9 cellular contexts compared by ENCODE assay signal in genomic region chr12:117236456-117237001, GRCh38. TPM values are rescaled to one million over a fixed set of nuclear protein-coding genes. Genes with fewer than 3 reads are reported as not detected.
DNase-seq lines count a peak whose midpoint lies in the region; ATAC-seq and TF ChIP-seq lines count a peak whose summit lies in the region.
"Had no signal": no experiment of that assay in that cellular context is flagged by ENCODE, and none has a peak within 500 bp of the region (broad histone marks: within the 10 kb centered on the region; RNA-seq: fewer than 3 reads in every experiment).

No MANE protein-coding gene starts in this region.

- H3K4me1 Mint-ChIP-seq in activated T-helper 2 cell treated with anti-CD3 and anti-CD28 coated beads, Interferon-gamma antibody, Interleukin-2, Interleukin-4, amounts not matched to agents 10 μg/mL and 5 μg/mL and 100 μg/mL, durations not matched to agents 14 hours and 24 hours and 36 hours (ENCODE audit: low read depth), result no peaks in the 10 kb centered on the region
- H3K4me1 Mint-ChIP-seq: activated naive CD4-positive, alpha-beta T cell treated with anti-CD3 and anti-CD28 coated beads, Interleukin-2, amount 50 U/mL, for 24 hours had no signal

- H3K36me3 ChIP-seq in KMS-11 (ENCODE audit: insufficient read depth), result no peaks in the 10 kb centered on the region
- H3K36me3 ChIP-seq in Peyer's patch, result no peaks in the 10 kb centered on the region
- H3K36me3 ChIP-seq in osteoblast (ENCODE audit: insufficient read depth, low read length), result no peaks in the 10 kb centered on the region
- no peaks in the 10 kb centered on the region for H3K36me3 ChIP-seq in thyroid gland

- H3K79me2 ChIP-seq in KMS-11 (ENCODE audit: insufficient read depth, low read depth) (no peaks in the 10 kb centered on the region), osteoblast (ENCODE audit: insufficient read depth, low read length) (no peaks in the 10 kb centered on the region)

- H3K9me3 Mint-ChIP-seq in activated T-helper 2 cell treated with anti-CD3 and anti-CD28 coated beads, Interferon-gamma antibody, Interleukin-2, Interleukin-4, amounts not matched to agents 10 μg/mL and 5 μg/mL and 100 μg/mL, durations not matched to agents 14 hours and 24 hours and 36 hours, result no peaks in the 10 kb centered on the region
- H3K9me3 Mint-ChIP-seq: activated naive CD4-positive, alpha-beta T cell treated with anti-CD3 and anti-CD28 coated beads, Interleukin-2, amount 50 U/mL, for 24 hours had no signal

- H3K4me3 Mint-ChIP-seq in activated T-helper 2 cell treated with anti-CD3 and anti-CD28 coated beads, Interferon-gamma antibody, Interleukin-2, Interleukin-4, amounts not matched to agents 10 μg/mL and 5 μg/mL and 100 μg/mL, durations not matched to agents 14 hours and 24 hours and 36 hours (ENCODE audit: low read depth), result no peak overlapping the region
- H3K4me3 Mint-ChIP-seq: activated naive CD4-positive, alpha-beta T cell treated with anti-CD3 and anti-CD28 coated beads, Interleukin-2, amount 50 U/mL, for 24 hours had no signal

- H2AFZ ChIP-seq in KMS-11 (ENCODE audit: low read depth), result no peak overlapping the region
- H2AFZ ChIP-seq in osteoblast (ENCODE audit: low read length), result no peak overlapping the region

- H3K4me2 ChIP-seq in KMS-11, result no peak overlapping the region
- no peak overlapping the region for H3K4me2 ChIP-seq in osteoblast (ENCODE audit: insufficient read depth, low read length)

- 9 to 10% methylated on average over 12 to 13 of the region's 13 CpGs for WGBS in thyroid gland, 2 donors

- no peaks in the 10 kb centered on the region for H4K20me1 ChIP-seq in KMS-11 (ENCODE audit: insufficient read depth)
- no peaks in the 10 kb centered on the region for H4K20me1 ChIP-seq in osteoblast (ENCODE audit: insufficient read depth, low read length)

- peak; percentile 82 for TF ChIP-seq CTCF in KMS-11 (conservative IDR thresholded peaks at IDR 0.05; ENCODE audit: low read depth, low read length)
- TF ChIP-seq CTCF in Peyer's patch (IDR thresholded peaks at IDR 0.05), result peak in 5 of 6 experiments; percentile 31 to 61 (median 50)
- TF ChIP-seq CTCF in osteoblast (IDR thresholded peaks at IDR 0.05; ENCODE audit: extremely low read depth, low read depth, low read length), result peak; percentile 84
- peak; percentile 46 to 81 (median 60) for TF ChIP-seq CTCF in thyroid gland (IDR thresholded peaks at IDR 0.05)

- H3K9ac ChIP-seq in KMS-11, result no peak overlapping the region

- H3K27me3 Mint-ChIP-seq in activated T-helper 2 cell treated with anti-CD3 and anti-CD28 coated beads, Interferon-gamma antibody, Interleukin-2, Interleukin-4, amounts not matched to agents 10 μg/mL and 5 μg/mL and 100 μg/mL, durations not matched to agents 14 hours and 24 hours and 36 hours (ENCODE audit: low read depth), result no peaks in the 10 kb centered on the region

- DNase-seq in DMS153 (lab: John Stamatoyannopoulos, UW), result peak; percentile 27
- DNase-seq in Peyer's patch, result peak; percentile 50 to 84 (median 83)
- DNase-seq in activated T-helper 2 cell treated with anti-CD3 and anti-CD28 coated beads, Interferon-gamma antibody, Interleukin-2, Interleukin-4, amounts not matched to agents 10 μg/mL and 5 μg/mL and 100 μg/mL, durations not matched to agents 14 hours and 24 hours and 36 hours (ENCODE audit: low spot score), result peak; percentile 60
- DNase-seq in globus pallidus (ENCODE audit: low spot score), result peak; percentile 51
- DNase-seq in osteoblast (ENCODE audit: insufficient read length, low spot score, missing footprints), result peak; percentile 88
- peak; percentile 87 to 91 for DNase-seq in thyroid gland

- intact Hi-C loops in activated T-helper 2 cell treated with anti-CD3 and anti-CD28 coated beads, Interferon-gamma antibody, Interleukin-2, Interleukin-4, amounts not matched to agents 10 μg/mL and 5 μg/mL and 100 μg/mL, durations not matched to agents 14 hours and 24 hours and 36 hours (cut with micrococcal nuclease), result no loop called here
- intact Hi-C loops in thyroid gland (cut with DNase I), result loop anchor here (5.0 kb wide), 1 partner anchor 601 kb away; no protein-coding TSS in a partner anchor

- H3K9me3 ChIP-seq in Peyer's patch (no peaks in the 10 kb centered on the region), osteoblast (ENCODE audit: low read depth, low read length) (no peaks in the 10 kb centered on the region), thyroid gland (no peaks in the 10 kb centered on the region)

- no peak for TF ChIP-seq POLR2A in Peyer's patch (IDR thresholded peaks at IDR 0.05)
- TF ChIP-seq POLR2A in thyroid gland (IDR thresholded peaks at IDR 0.05), result no peak

- H3K27me3 ChIP-seq in KMS-11 (ENCODE audit: insufficient read depth, low read depth), result no peaks in the 10 kb centered on the region
- no peaks in the 10 kb centered on the region for H3K27me3 ChIP-seq in Peyer's patch
- H3K27me3 ChIP-seq in osteoblast (ENCODE audit: insufficient read depth, low read length), result no peaks in the 10 kb centered on the region
- H3K27me3 ChIP-seq in thyroid gland, result no peaks in the 10 kb centered on the region

- H3K36me3 Mint-ChIP-seq in activated T-helper 2 cell treated with anti-CD3 and anti-CD28 coated beads, Interferon-gamma antibody, Interleukin-2, Interleukin-4, amounts not matched to agents 10 μg/mL and 5 μg/mL and 100 μg/mL, durations not matched to agents 14 hours and 24 hours and 36 hours (ENCODE audit: low read depth), result no peaks in the 10 kb centered on the region
- H3K36me3 Mint-ChIP-seq: activated naive CD4-positive, alpha-beta T cell treated with anti-CD3 and anti-CD28 coated beads, Interleukin-2, amount 50 U/mL, for 24 hours had no signal

- H3K27ac ChIP-seq in KMS-11 (no peak overlapping the region), Peyer's patch (no peak overlapping the region), osteoblast (ENCODE audit: low read depth, low read length) (no peak overlapping the region), thyroid gland (no peak overlapping the region)

- no peak overlapping the region for H3K27ac Mint-ChIP-seq in activated T-helper 2 cell treated with anti-CD3 and anti-CD28 coated beads, Interferon-gamma antibody, Interleukin-2, Interleukin-4, amounts not matched to agents 10 μg/mL and 5 μg/mL and 100 μg/mL, durations not matched to agents 14 hours and 24 hours and 36 hours
- H3K27ac Mint-ChIP-seq: activated naive CD4-positive, alpha-beta T cell treated with anti-CD3 and anti-CD28 coated beads, Interleukin-2, amount 50 U/mL, for 24 hours had no signal

- no peak for ATAC-seq in GM19324 (IDR thresholded peaks at IDR 0.05; ENCODE audit: low FRiP score, unreplicated experiment)

- H3K4me1 ChIP-seq in KMS-11 (ENCODE audit: low read depth, poor library complexity, severe bottlenecking), result no peaks in the 10 kb centered on the region
- H3K4me1 ChIP-seq in Peyer's patch, result no peaks in the 10 kb centered on the region
- H3K4me1 ChIP-seq in osteoblast (ENCODE audit: insufficient read depth, low read length), result no peaks in the 10 kb centered on the region
- H3K4me1 ChIP-seq in thyroid gland, result no peaks in the 10 kb centered on the region

- no peak overlapping the region for H3K4me3 ChIP-seq in KMS-11 (IDR thresholded peaks at IDR 0.05; ENCODE audit: insufficient read depth, low read depth, low read length)
- no peak overlapping the region for H3K4me3 ChIP-seq in Peyer's patch
- no peak overlapping the region for H3K4me3 ChIP-seq in osteoblast (ENCODE audit: insufficient read depth, low read length)
- H3K4me3 ChIP-seq in thyroid gland (replicated peaks in 1 of 3), result no peak overlapping the region

RNA-seq across cellular contexts. Expression of gene FBXO21, which starts 46.3 kb away (rescaled TPM):
- 100 to 1,000 TPM in 1 of 4 donors, 10 to 100 TPM in 3; 42.5 to 115 (median 68.8) TPM for total RNA-seq in Peyer's patch
- 24.3 and 27.3 TPM in 2 replicates for total RNA-seq in activated T-helper 2 cell treated with anti-CD3 and anti-CD28 coated beads, Interferon-gamma antibody, Interleukin-2, Interleukin-4, amounts not matched to agents 10 μg/mL and 5 μg/mL and 100 μg/mL, durations not matched to agents 14 hours and 24 hours and 36 hours
- 72.8 and 81.1 TPM in 2 replicates for total RNA-seq in osteoblast
- total RNA-seq in thyroid gland, result 100 to 1,000 TPM in 3 of 4 donors, 10 to 100 TPM in 1; 90.6 to 298 (median 196) TPM

Comparison
In these comparisons a context has a peak if more than half of its experiments do, and no peak if none do; other contexts are left out.
1. DNase-seq: peak in every context shown above with its lines; median percentile 89 in thyroid gland; 88 in osteoblast; 83 in Peyer's patch; 60 in activated T-helper 2 cell treated with anti-CD3 and anti-CD28 coated beads, Interferon-gamma antibody, Interleukin-2, Interleukin-4, amounts not matched to agents 10 μg/mL and 5 μg/mL and 100 μg/mL, durations not matched to agents 14 hours and 24 hours and 36 hours; 51 in globus pallidus; 27 in DMS153.